In genomic region chr22:41091139-41092022, GRCh38 we compare ENCODE assay signal across 8 cellular contexts. TPM values are rescaled to one million over a fixed set of nuclear protein-coding genes. Genes with fewer than 3 reads are reported as not detected.
DNase-seq lines count a peak whose midpoint lies in the region; ATAC-seq and TF ChIP-seq lines count a peak whose summit lies in the region.

No MANE protein-coding gene starts in this region.

- DNase-seq in NCI-H1694 treated with DMSO at 0.1 percent for 48 hours (lab: John Stamatoyannopoulos, UW) (peak; percentile 98), T-helper 17 cell (peak; percentile 98 to 99 (median 99)), left ventricle myocardium inferior (peak; percentile 99), progenitor cell of endocrine pancreas (ENCODE audit: low spot score, unreplicated experiment) (peak; percentile 99), ureter (ENCODE audit: low spot score) (peak; percentile 99)

- ATAC-seq in HG02885 (IDR thresholded peaks at IDR 0.05; ENCODE audit: poor library complexity, unreplicated experiment), result peak; percentile 75
- ATAC-seq in T-helper 17 cell, result peak; percentile 90

- H3K27ac Mint-ChIP-seq in T-helper 17 cell, result peak overlapping the region; percentile 99
- H3K27ac Mint-ChIP-seq in progenitor cell of endocrine pancreas, result peak overlapping the region; percentile 99

- H3K4me3 Mint-ChIP-seq in T-helper 17 cell, result peak overlapping the region; percentile 99
- peak overlapping the region; percentile 97 for H3K4me3 Mint-ChIP-seq in progenitor cell of endocrine pancreas (ENCODE audit: low read depth)

- H3K27ac ChIP-seq in angular gyrus (ENCODE audit: low read depth, low read length), result peak overlapping the region; percentile 100
- peak overlapping the region; percentile 100 for H3K27ac ChIP-seq in left ventricle myocardium inferior (replicated peaks)

- peaks cover 26% of the 10 kb centered on the region for H3K4me1 Mint-ChIP-seq in T-helper 17 cell
- peaks cover 26% of the 10 kb centered on the region for H3K4me1 Mint-ChIP-seq in progenitor cell of endocrine pancreas (ENCODE audit: low read depth)

- H3K36me3 ChIP-seq in left ventricle myocardium inferior, result no peaks in the 10 kb centered on the region

- intact Hi-C loops in left ventricle myocardium inferior (cut with micrococcal nuclease), result loop anchor here (10.0 kb wide), 1 partner anchor 67 kb away; no protein-coding TSS in a partner anchor

- H3K9me3 Mint-ChIP-seq in progenitor cell of endocrine pancreas (ENCODE audit: low read depth), result no peaks in the 10 kb centered on the region

- peaks cover 48% of the 10 kb centered on the region for H3K4me1 ChIP-seq in left ventricle myocardium inferior

- H3K36me3 Mint-ChIP-seq in T-helper 17 cell (ENCODE audit: low read depth), result peaks cover 7% of the 10 kb centered on the region
- peaks cover 6% of the 10 kb centered on the region for H3K36me3 Mint-ChIP-seq in progenitor cell of endocrine pancreas (ENCODE audit: insufficient read depth)

- no peak for TF ChIP-seq CTCF in left ventricle myocardium inferior (IDR thresholded peaks at IDR 0.05; ENCODE audit: borderline replicate concordance)
- TF ChIP-seq CTCF in progenitor cell of endocrine pancreas (IDR thresholded peaks at IDR 0.05; ENCODE audit: unreplicated experiment), result no peak

- peak overlapping the region; percentile 97 for H3K4me3 ChIP-seq in left ventricle myocardium inferior

- TF ChIP-seq POLR2A in GM15510 (IDR thresholded peaks at IDR 0.05; ENCODE audit: borderline replicate concordance, extremely low read depth, insufficient read length), result peak; percentile 69

- H3K9me3 ChIP-seq in T-helper 17 cell (ENCODE audit: control insufficient read depth, low read length, poor library complexity, severe bottlenecking) (no peaks in the 10 kb centered on the region), left ventricle myocardium inferior (replicated peaks) (no peaks in the 10 kb centered on the region)

- H3K27me3 ChIP-seq in left ventricle myocardium inferior (ENCODE audit: low read depth), result no peaks in the 10 kb centered on the region

- H3K27me3 Mint-ChIP-seq in T-helper 17 cell (no peaks in the 10 kb centered on the region), progenitor cell of endocrine pancreas (no peaks in the 10 kb centered on the region)

RNA-seq across cellular contexts. Expression of gene EP300, which starts 1.0 kb away (rescaled TPM):
- total RNA-seq in T-helper 17 cell (100 to 1,000 TPM; 168 to 174 TPM), left ventricle myocardium inferior (26.2 TPM), progenitor cell of endocrine pancreas (134 and 143 TPM in 2 replicates), ureter (119 TPM)

Comparison
In these comparisons a context has a peak if more than half of its experiments do, and no peak if none do; other contexts are left out.
1. Peak in every context shown above with its lines: DNase-seq, ATAC-seq, H3K4me3 ChIP-seq and H3K27ac ChIP-seq.